In genomic region chr7:142795339-142795863, GRCh38 we compare ENCODE assay signal across 10 cellular contexts. TPM values are rescaled to one million over a fixed set of nuclear protein-coding genes. Genes with fewer than 3 reads are reported as not detected.
DNase-seq lines count a peak whose midpoint lies in the region; ATAC-seq and TF ChIP-seq lines count a peak whose summit lies in the region.
"Had no signal": no experiment of that assay in that cellular context is flagged by ENCODE, and none has a peak within 500 bp of the region (broad histone marks: within the 10 kb centered on the region; RNA-seq: fewer than 3 reads in every experiment).

No MANE protein-coding gene starts in this region.

- no peaks in the 10 kb centered on the region for H3K9me3 ChIP-seq in colonic mucosa

- in situ Hi-C loops in ACHN (cut with HindIII; ENCODE audit: low pct_ligation_motif_present, low pct_unique_long_range_greater_than_20kb, low sequenced_read_pairs) = no loop called here

- peak overlapping the region; percentile 4 for H3K27ac ChIP-seq in colonic mucosa

- H3K9ac ChIP-seq in colonic mucosa (ENCODE audit: low read depth in 2 of 2, low read length in 2 of 2) = no peak overlapping the region

- peak overlapping the region; percentile 93 to 99 (median 99) for H3K27ac Mint-ChIP-seq in IgD-negative memory B cell
- peak overlapping the region; percentile 99 for H3K27ac Mint-ChIP-seq in activated CD4-positive, alpha-beta T cell treated with anti-CD3 and anti-CD28 coated beads, Interleukin-2, amount 10 ng/mL, durations not matched to agents 24 days and 14 days

- H3K27me3 Mint-ChIP-seq in IgD-negative memory B cell = no peaks in the 10 kb centered on the region
- H3K27me3 Mint-ChIP-seq in activated CD4-positive, alpha-beta T cell treated with anti-CD3 and anti-CD28 coated beads, Interleukin-2, amount 10 ng/mL, durations not matched to agents 24 days and 14 days = no peaks in the 10 kb centered on the region

- peak overlapping the region; percentile 95 to 99 (median 98) for H3K4me3 Mint-ChIP-seq in IgD-negative memory B cell
- peak overlapping the region; percentile 100 for H3K4me3 Mint-ChIP-seq in activated CD4-positive, alpha-beta T cell treated with anti-CD3 and anti-CD28 coated beads, Interleukin-2, amount 10 ng/mL, durations not matched to agents 24 days and 14 days

- H3K4me1 Mint-ChIP-seq in IgD-negative memory B cell = peaks cover 39 to 63% (median 52%) of the 10 kb centered on the region in 3 donors
- H3K4me1 Mint-ChIP-seq in activated CD4-positive, alpha-beta T cell treated with anti-CD3 and anti-CD28 coated beads, Interleukin-2, amount 10 ng/mL, durations not matched to agents 24 days and 14 days = peaks cover 58% of the 10 kb centered on the region

- TF ChIP-seq CTCF in colonic mucosa (IDR thresholded peaks at IDR 0.05) (no peak), foreskin fibroblast (IDR thresholded peaks at IDR 0.05; ENCODE audit: low read depth, low read length) (no peak)

- peaks cover under 1% of the 10 kb centered on the region for H3K36me3 Mint-ChIP-seq in IgD-negative memory B cell
- H3K36me3 Mint-ChIP-seq in activated CD4-positive, alpha-beta T cell treated with anti-CD3 and anti-CD28 coated beads, Interleukin-2, amount 10 ng/mL, durations not matched to agents 24 days and 14 days (ENCODE audit: low read depth) = peaks cover 86% of the 10 kb centered on the region

- H3K9me3 Mint-ChIP-seq in IgD-negative memory B cell = no peaks in the 10 kb centered on the region
- no peaks in the 10 kb centered on the region for H3K9me3 Mint-ChIP-seq in activated CD4-positive, alpha-beta T cell treated with anti-CD3 and anti-CD28 coated beads, Interleukin-2, amount 10 ng/mL, durations not matched to agents 24 days and 14 days

- no peak for ATAC-seq in GM21723 (IDR thresholded peaks at IDR 0.05; ENCODE audit: unreplicated experiment)

- H3K27me3 ChIP-seq in colonic mucosa = peaks cover 27% of the 10 kb centered on the region

- DNase-seq in activated CD4-positive, alpha-beta T cell treated with anti-CD3 and anti-CD28 coated beads, Interleukin-2, amount 10 ng/mL, durations not matched to agents 24 days and 14 days = peak; percentile 86
- DNase-seq in colonic mucosa = no peak
- DNase-seq in stimulated activated CD4-positive, alpha-beta T cell treated with anti-CD3 and anti-CD28 coated beads, Interleukin-4, amount 100 ng/mL, for 1 hour = peak; percentile 67
- no peak for DNase-seq in NCI-H345 (lab: John Stamatoyannopoulos, UW)
- no peak for DNase-seq in foreskin fibroblast
- DNase-seq in ACHN = no peak

- intact Hi-C loops in activated CD4-positive, alpha-beta T cell treated with anti-CD3 and anti-CD28 coated beads, Interleukin-2, amount 10 ng/mL, durations not matched to agents 24 days and 14 days (cut with micrococcal nuclease) = no loop called here
- intact Hi-C loops in colonic mucosa (cut with DNase I) = no loop called here

- no peaks in the 10 kb centered on the region for H3K36me3 ChIP-seq in colonic mucosa

- no peaks in the 10 kb centered on the region for H3K4me1 ChIP-seq in colonic mucosa

- no peak overlapping the region for H3K4me3 ChIP-seq in colonic mucosa
- H3K4me3 ChIP-seq in foreskin fibroblast (ENCODE audit: low read depth in 1 of 2, low read length in 2 of 2) = no peak overlapping the region

RNA-seq across cellular contexts. Expression of gene PRSS2, which starts 24.6 kb away (rescaled TPM):
- not detected for polyA plus RNA-seq in IgD-negative memory B cell
- not detected in 2 replicates for total RNA-seq in activated CD4-positive, alpha-beta T cell treated with anti-CD3 and anti-CD28 coated beads, Interleukin-2, amount 10 ng/mL, durations not matched to agents 24 days and 14 days
- total RNA-seq in colonic mucosa = 100 to 1,000 TPM in 1 of 2 donors, not detected in 1; 105 TPM
- total RNA-seq: epithelial cell of proximal tubule, NCI-H460 had no signal

RNA-seq across cellular contexts. Expression of gene PRSS1, which starts 46.1 kb away (rescaled TPM):
- polyA plus RNA-seq in IgD-negative memory B cell = not detected
- not detected in 2 replicates for total RNA-seq in activated CD4-positive, alpha-beta T cell treated with anti-CD3 and anti-CD28 coated beads, Interleukin-2, amount 10 ng/mL, durations not matched to agents 24 days and 14 days
- total RNA-seq in colonic mucosa = 10 to 100 TPM in 1 of 2 donors, not detected in 1; 41.2 TPM
- total RNA-seq: epithelial cell of proximal tubule, NCI-H460 had no signal

RNA-seq across cellular contexts. Expression of gene EPHB6, which starts 59.5 kb away (rescaled TPM):
- 37.6 TPM for polyA plus RNA-seq in IgD-negative memory B cell
- 5.9 and 7.3 TPM in 2 replicates for total RNA-seq in activated CD4-positive, alpha-beta T cell treated with anti-CD3 and anti-CD28 coated beads, Interleukin-2, amount 10 ng/mL, durations not matched to agents 24 days and 14 days
- 1 to 10 TPM; 1.5 to 2.3 TPM for total RNA-seq in colonic mucosa
- total RNA-seq: NCI-H460 had no signal

Comparison
In these comparisons a context has a peak if more than half of its experiments do, and no peak if none do; other contexts are left out.
1. DNase-seq: peak in activated CD4-positive, alpha-beta T cell treated with anti-CD3 and anti-CD28 coated beads, Interleukin-2, amount 10 ng/mL, durations not matched to agents 24 days and 14 days (single experiment) and stimulated activated CD4-positive, alpha-beta T cell treated with anti-CD3 and anti-CD28 coated beads, Interleukin-4, amount 100 ng/mL, for 1 hour (single experiment); none in colonic mucosa (single experiment), NCI-H345 (single experiment), foreskin fibroblast (0 of 2) and ACHN (single experiment).